In the genomic region with DNA sequence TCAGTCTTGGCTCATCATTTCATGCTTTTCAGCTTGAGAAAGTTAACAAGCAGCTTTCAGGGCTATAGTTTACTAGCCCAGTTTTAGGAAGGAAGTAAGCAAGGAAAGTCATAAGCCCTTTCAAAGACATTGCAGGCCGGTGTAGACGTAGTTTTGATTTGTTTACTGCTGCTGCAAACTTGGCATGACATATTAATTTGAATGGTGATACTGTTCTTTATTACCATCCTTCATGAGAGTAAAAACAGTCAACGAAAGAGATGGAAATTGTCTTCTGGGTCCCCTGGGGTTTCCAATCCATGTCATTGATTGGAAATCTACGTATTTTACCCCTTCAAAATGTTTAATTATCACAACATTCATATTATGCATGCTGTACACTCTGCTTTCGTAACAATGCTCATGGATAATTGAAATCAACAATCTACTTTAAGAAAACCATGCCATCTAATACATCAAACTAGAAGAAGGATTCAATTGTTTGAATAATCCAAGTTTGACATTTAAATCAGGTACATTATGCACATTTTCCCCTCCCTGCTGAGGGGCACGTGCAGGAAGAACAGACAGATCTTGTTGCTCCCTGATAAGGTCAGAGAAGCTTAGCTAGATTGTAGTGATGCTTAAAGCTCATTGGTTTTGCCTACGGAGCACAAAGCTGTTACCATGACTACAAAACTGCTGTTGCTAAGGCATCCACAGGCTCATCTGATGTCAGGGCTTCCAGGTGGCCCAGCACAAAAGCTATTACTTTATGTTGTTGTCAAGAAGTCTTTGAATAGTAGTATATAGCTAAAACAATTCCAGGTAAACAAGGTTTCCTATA, we compare ENCODE assay signal across 12 cellular contexts.
A peak's percentile ranks its signal among the peaks of the same experiment; 100 is the strongest.
DNase-seq lines count a peak whose midpoint lies in the region; ATAC-seq lines count a peak whose summit lies in the region.
"Had no signal": no experiment of that assay in that cellular context is flagged by ENCODE, and none has a peak within 500 bp of the region (broad histone marks: within the 10 kb centered on the region; RNA-seq: fewer than 3 reads in every experiment).

No MANE protein-coding gene starts in this region.

- intact Hi-C loops in head of caudate nucleus (cut with DNase I), result no loop called here

- in situ Hi-C loops in KBM-7 (cut with MboI; ENCODE audit: low pct_unique_long_range_greater_than_20kb, low sequenced_read_pairs), result no loop called here

- ATAC-seq in HG03469 (IDR thresholded peaks at IDR 0.05; ENCODE audit: unreplicated experiment) (peak; percentile 40), GM18511 (IDR thresholded peaks at IDR 0.05; ENCODE audit: unreplicated experiment) (no peak)
- ATAC-seq: activated T-cell treated with anti-CD3 and anti-CD28 coated beads, Interleukin-2, amount 50 U/mL, for 4 hours; stimulated activated naive CD8-positive, alpha-beta T cell treated with anti-CD3 and anti-CD28 coated beads, Interleukin-15, amount 100 ng/mL, for 72 hours had no signal

- peak; percentile 8 for DNase-seq in COLO829 (ENCODE audit: low spot score)
- peak; percentile 100 for DNase-seq in NCI-H748 (lab: John Stamatoyannopoulos, UW; ENCODE audit: unreplicated experiment)
- DNase-seq in head of caudate nucleus, result peak in 35 of 42 donors; percentile 2 to 81 (median 37)
- no peak for DNase-seq in activated CD4-positive, alpha-beta T cell treated with anti-CD3 and anti-CD28 coated beads for 4 hours
- no peak for DNase-seq in T1000 (lab: John Stamatoyannopoulos, UW)
- no peak for DNase-seq in KBM-7
- DNase-seq: activated T-cell treated with anti-CD3 and anti-CD28 coated beads, Interleukin-2, amount 50 U/mL, for 4 hours; DND-41; naive B cell; stimulated activated naive CD8-positive, alpha-beta T cell treated with anti-CD3 and anti-CD28 coated beads, Interleukin-15, amount 100 ng/mL, for 72 hours had no signal

Comparison
In these comparisons a context has a peak if more than half of its experiments do, and no peak if none do; other contexts are left out.
1. DNase-seq: peak in COLO829 (single experiment), NCI-H748 (single experiment) and head of caudate nucleus (35 of 42); none in activated CD4-positive, alpha-beta T cell treated with anti-CD3 and anti-CD28 coated beads for 4 hours (0 of 2), T1000 (single experiment) and KBM-7 (single experiment).